Comparison of ENCODE assay signal across 9 cellular contexts in the genomic region with DNA sequence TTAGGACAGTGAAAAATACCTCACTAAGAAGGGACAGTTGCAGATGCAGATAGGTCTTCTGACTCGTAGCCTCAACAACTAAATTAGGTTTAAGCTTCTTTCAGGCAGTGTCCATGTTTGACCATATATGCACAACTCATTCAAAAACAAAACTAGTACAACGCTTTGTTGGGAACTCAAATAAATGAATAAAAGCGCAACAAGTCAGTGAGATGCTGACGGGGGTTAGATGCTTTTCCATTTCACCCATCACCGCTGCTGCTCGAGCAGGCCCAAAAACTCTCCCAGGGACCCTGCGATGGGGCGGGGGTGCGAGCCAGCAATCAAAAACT. TPM values are rescaled to one million over a fixed set of nuclear protein-coding genes. Genes with fewer than 3 reads are reported as not detected.
DNase-seq lines count a peak whose midpoint lies in the region; ATAC-seq and TF ChIP-seq lines count a peak whose summit lies in the region.
"Had no signal": no experiment of that assay in that cellular context is flagged by ENCODE, and none has a peak within 500 bp of the region (broad histone marks: within the 10 kb centered on the region; RNA-seq: fewer than 3 reads in every experiment).

No MANE protein-coding gene starts in this region.

- H3K36me3 ChIP-seq in HUES64 (ENCODE audit: insufficient read depth, low read length) (peaks cover 22% of the 10 kb centered on the region), muscle layer of duodenum (ENCODE audit: control insufficient read depth in 1 of 2, insufficient read depth in 2 of 2, low read length in 2 of 2) (peaks cover under 1 to 5% of the 10 kb centered on the region in 2 donors)

- ATAC-seq in GM18907 (IDR thresholded peaks at IDR 0.05; ENCODE audit: unreplicated experiment) = no peak
- no peak for ATAC-seq in activated CD4-positive, CD25-positive, alpha-beta regulatory T cell treated with anti-CD3 and anti-CD28 coated beads, Interleukin-2, amount 50 U/mL, for 24 hours

- H3K27ac ChIP-seq in HUES64 (ENCODE audit: low read depth, low read length) = peak overlapping the region; percentile 73; the same call in 1 of the 2 replicates
- no peak overlapping the region for H3K27ac ChIP-seq in muscle layer of duodenum (ENCODE audit: low read length)

- H3K9ac ChIP-seq in HUES64 (ENCODE audit: low read depth, low read length) = peak overlapping the region; percentile 70

- H3K9me3 ChIP-seq in HUES64 (ENCODE audit: insufficient read depth, low read depth, low read length) (no peaks in the 10 kb centered on the region), muscle layer of duodenum (ENCODE audit: control insufficient read depth in 1 of 2, low read length in 2 of 2) (no peaks in the 10 kb centered on the region)

- 7% methylated on average over 9 of the region's 9 CpGs for WGBS in HUES64

- H3K4me3 ChIP-seq in AG10803 (ENCODE audit: low read length) (peak overlapping the region; percentile 75), HUES64 (ENCODE audit: low read length) (peak overlapping the region; percentile 87), muscle layer of duodenum (ENCODE audit: low read depth in 1 of 2, low read length in 2 of 2) (peak overlapping the region; percentile 82 to 91)

- no peak for DNase-seq in AG10803 (ENCODE audit: low read depth)
- DNase-seq in cerebellum (ENCODE audit: low spot score) = peak; percentile 17
- no peak for DNase-seq in NCI-H1436 (lab: John Stamatoyannopoulos, UW)
- DNase-seq in activated gamma-delta T cell (lab: John Stamatoyannopoulos, UW) = no peak

- H3K27me3 ChIP-seq in HUES64 (ENCODE audit: insufficient read depth, low read length) (no peaks in the 10 kb centered on the region), muscle layer of duodenum (ENCODE audit: low read depth, low read length) (no peaks in the 10 kb centered on the region)

- H3K4me1 ChIP-seq in HUES64 (ENCODE audit: insufficient read depth, low read length) = peaks cover 6% of the 10 kb centered on the region; the same call in 1 of the 2 replicates
- H3K4me1 ChIP-seq in muscle layer of duodenum (ENCODE audit: control insufficient read depth in 1 of 2, insufficient read depth in 2 of 2, low read length in 2 of 2) = peaks cover 0 to 6% of the 10 kb centered on the region in 2 donors

- no peak for TF ChIP-seq CTCF in AG10803 (conservative IDR thresholded peaks at IDR 0.05; ENCODE audit: low read length)

RNA-seq across cellular contexts. Expression of a gene that starts 0.6 kb away (rescaled TPM):
- 40.2 TPM for polyA plus RNA-seq in HUES64 (2013, experiment 1 of 2)
- 42.5 TPM for polyA plus RNA-seq in HUES64 (2013, experiment 2 of 2)
- 24.3 TPM for total RNA-seq in cerebellum

RNA-seq across cellular contexts. Expression of a gene that starts 20.1 kb away (rescaled TPM):
- not detected for polyA plus RNA-seq in HUES64 (2013, experiment 1 of 2)
- polyA plus RNA-seq in HUES64 (2013, experiment 2 of 2) = not detected
- not detected for total RNA-seq in cerebellum
- total RNA-seq: activated CD8-positive, alpha-beta memory T cell treated with anti-CD3 and anti-CD28 coated beads for 36 hours had no signal

RNA-seq across cellular contexts. Expression of a gene that starts 53.5 kb away (rescaled TPM):
- 3.1 TPM for polyA plus RNA-seq in HUES64 (2013, experiment 1 of 2)
- polyA plus RNA-seq in HUES64 (2013, experiment 2 of 2) = 4.4 TPM
- 11.9 TPM for total RNA-seq in cerebellum
